9 cellular contexts compared by ENCODE assay signal in genomic region chr14:63388766-63389431, GRCh38.
DNase-seq lines count a peak whose midpoint lies in the region; ATAC-seq and TF ChIP-seq lines count a peak whose summit lies in the region.
"Had no signal": no experiment of that assay in that cellular context is flagged by ENCODE, and none has a peak within 500 bp of the region (broad histone marks: within the 10 kb centered on the region; RNA-seq: fewer than 3 reads in every experiment).

No MANE protein-coding gene starts in this region.

- H3K27me3 Mint-ChIP-seq in HFFc6 (ENCODE audit: insufficient read depth): peaks cover 5% of the 10 kb centered on the region

- peaks cover 64% of the 10 kb centered on the region for H3K36me3 ChIP-seq in lower lobe of right lung

- H3K9me3 Mint-ChIP-seq in HFFc6: no peaks in the 10 kb centered on the region

- DNase-seq in NCI-H1417 (lab: John Stamatoyannopoulos, UW): peak; percentile 23 to 64 (median 25)
- DNase-seq in NCI-H1417 treated with DMSO at 0.1 percent for 48 hours (lab: John Stamatoyannopoulos, UW): no peak
- DNase-seq in HFFc6: peak; percentile 44
- peak; percentile 62 for DNase-seq in NCI-H1694 treated with DMSO at 0.1 percent for 48 hours (lab: John Stamatoyannopoulos, UW)
- DNase-seq in activated CD4-positive, alpha-beta T cell treated with anti-CD3 and anti-CD28 coated beads for 24 hours (ENCODE audit: low read depth in 2 of 2): peak; percentile 33 to 49
- no peak for DNase-seq in coronary artery (ENCODE audit: low spot score)
- DNase-seq in lower lobe of right lung: peak; percentile 64
- peak; percentile 27 to 31 for DNase-seq in stimulated activated CD8-positive, alpha-beta memory T cell treated with anti-CD3 and anti-CD28 coated beads, Interleukin-15, amount 100 ng/mL, for 48 hours (ENCODE audit: low read depth in 2 of 2)

- peak; percentile 87 to 92 for ATAC-seq in lower lobe of right lung

- H3K27me3 ChIP-seq in lower lobe of right lung (ENCODE audit: low read depth): no peaks in the 10 kb centered on the region
- H3K27me3 ChIP-seq: BLaER1 treated with 17β-estradiol and CSF1 and Interleukin-3, amounts not matched to agents 10 nM and 100 nM had no signal

- no peaks in the 10 kb centered on the region for H3K4me1 ChIP-seq in lower lobe of right lung

- intact Hi-C loops in lower lobe of right lung (cut with DNase I): no loop called here

- H3K27ac ChIP-seq in coronary artery (no peak overlapping the region), lower lobe of right lung (no peak overlapping the region)
- H3K27ac ChIP-seq: BLaER1 treated with 17β-estradiol and CSF1 and Interleukin-3, amounts not matched to agents 10 nM and 100 nM had no signal

- H3K27ac Mint-ChIP-seq in HFFc6: peak overlapping the region; percentile 8; the same call in 1 of the 2 replicates

- H3K4me3 Mint-ChIP-seq in HFFc6: no peak overlapping the region

- TF ChIP-seq CTCF in HFFc6 (IDR thresholded peaks at IDR 0.05) (peak; percentile 88), coronary artery (IDR thresholded peaks at IDR 0.05) (peak; percentile 71), lower lobe of right lung (IDR thresholded peaks at IDR 0.05) (peak; percentile 83)

- H3K4me1 Mint-ChIP-seq in HFFc6 (ENCODE audit: low read depth): no peaks in the 10 kb centered on the region

- peaks cover 13% of the 10 kb centered on the region for H3K36me3 Mint-ChIP-seq in HFFc6 (ENCODE audit: low read depth)

- no peak overlapping the region for H3K4me3 ChIP-seq in coronary artery
- H3K4me3 ChIP-seq in lower lobe of right lung: no peak overlapping the region
- H3K4me3 ChIP-seq: BLaER1 treated with 17β-estradiol and CSF1 and Interleukin-3, amounts not matched to agents 10 nM and 100 nM had no signal

- no peaks in the 10 kb centered on the region for H3K9me3 ChIP-seq in lower lobe of right lung
- H3K9me3 ChIP-seq: BLaER1 treated with 17β-estradiol and CSF1 and Interleukin-3, amounts not matched to agents 10 nM and 100 nM had no signal

Comparison
In these comparisons a context has a peak if more than half of its experiments do, and no peak if none do; other contexts are left out.
1. DNase-seq: peak in NCI-H1417 (3 of 3), HFFc6 (single experiment), NCI-H1694 treated with DMSO at 0.1 percent for 48 hours (single experiment), activated CD4-positive, alpha-beta T cell treated with anti-CD3 and anti-CD28 coated beads for 24 hours (2 of 2), lower lobe of right lung (single experiment) and stimulated activated CD8-positive, alpha-beta memory T cell treated with anti-CD3 and anti-CD28 coated beads, Interleukin-15, amount 100 ng/mL, for 48 hours (2 of 2); none in NCI-H1417 treated with DMSO at 0.1 percent for 48 hours (single experiment) and coronary artery (single experiment).
2. Peak in every context shown above with its lines, with median percentiles within 50 percentile points of each other: CTCF ChIP-seq.